Comparison of ENCODE assay signal across 8 cellular contexts in the genomic region with DNA sequence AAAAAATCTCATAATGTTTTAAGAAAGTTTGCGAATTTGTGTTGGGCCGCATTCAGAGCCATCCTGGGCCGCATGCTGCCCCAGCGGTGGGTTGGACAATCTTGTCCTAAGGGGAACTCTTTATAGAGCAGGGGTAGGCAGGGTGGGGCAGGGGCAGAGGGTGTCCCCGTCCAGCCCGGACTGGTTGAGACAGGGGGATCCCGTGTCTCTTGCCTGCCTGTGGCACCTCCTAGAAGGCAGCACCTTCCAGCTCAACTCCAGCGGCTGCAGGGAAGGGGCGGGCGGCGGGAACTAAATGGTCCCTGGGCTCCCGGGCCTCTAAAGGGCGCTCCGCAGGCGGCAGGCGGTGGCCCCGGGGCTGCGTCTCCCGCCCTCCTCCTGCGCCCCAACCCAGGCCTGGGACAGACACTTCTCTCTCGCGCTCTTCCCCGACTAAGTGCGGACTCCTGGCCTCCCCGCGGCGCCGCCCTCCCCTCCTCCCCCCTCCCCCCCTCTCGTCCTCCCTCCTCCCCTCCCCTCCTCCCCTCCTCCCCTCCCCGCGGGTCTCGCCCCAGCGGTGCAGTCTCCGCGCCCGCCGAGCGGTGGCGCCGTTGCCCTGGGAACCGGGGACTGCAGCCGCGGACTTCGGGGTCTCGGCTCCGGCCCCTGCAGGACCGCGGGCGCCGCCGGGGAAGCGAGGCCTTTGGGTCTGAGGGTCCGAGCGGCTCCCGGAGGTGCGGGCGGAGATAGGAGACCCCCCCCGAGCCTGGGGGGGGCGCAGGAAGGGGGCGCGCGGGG.
DNase-seq lines count a peak whose midpoint lies in the region; ATAC-seq and TF ChIP-seq lines count a peak whose summit lies in the region.

No MANE protein-coding gene starts in this region.

- H3K9ac ChIP-seq in HUES6 (ENCODE audit: low read length): no peak overlapping the region

- no peak overlapping the region for H3K27ac ChIP-seq in HUES6 (ENCODE audit: low read depth, low read length)

- in situ Hi-C loops in G401 (cut with HindIII; ENCODE audit: low sequenced_read_pairs): no loop called here

- H3K9me3 ChIP-seq in HUES6 (ENCODE audit: control insufficient read depth, insufficient read depth, low read depth, low read length): no peaks in the 10 kb centered on the region

- H3K4me1 ChIP-seq in HUES6 (ENCODE audit: control insufficient read depth, insufficient read depth, low read length): 0 out of 2 replicates have a peak, but pooled peaks cover 12% of the 10 kb centered on the region

- ATAC-seq in esophagus mucosa (peak; percentile 38), GM19455 (IDR thresholded peaks at IDR 0.05; ENCODE audit: unreplicated experiment) (no peak)

- H3K36me3 Mint-ChIP-seq in neural crest cell (ENCODE audit: low read depth): no peaks in the 10 kb centered on the region

- DNase-seq in COR-L47 (lab: John Stamatoyannopoulos, UW): peak; percentile 33
- DNase-seq in activated CD4-positive, alpha-beta T cell treated with anti-CD3 and anti-CD28 coated beads for 48 hours: peak; percentile 65
- DNase-seq in neural crest cell (ENCODE audit: low read depth, low spot score): peak; percentile 95
- DNase-seq in G401 (ENCODE audit: low spot score): no peak
- DNase-seq in HCEC 1CT: no peak

- peaks cover 22% of the 10 kb centered on the region for H3K4me1 Mint-ChIP-seq in neural crest cell

- no peak overlapping the region for H3K27ac Mint-ChIP-seq in neural crest cell (ENCODE audit: unreplicated experiment)

- H3K27me3 ChIP-seq in HUES6 (ENCODE audit: control insufficient read depth, insufficient read depth, low read length): peaks cover 58% of the 10 kb centered on the region

- no peaks in the 10 kb centered on the region for H3K9me3 Mint-ChIP-seq in neural crest cell

- no peaks in the 10 kb centered on the region for H3K36me3 ChIP-seq in HUES6 (ENCODE audit: control insufficient read depth, insufficient read depth, low read length)

- peak overlapping the region; percentile 71 for H3K4me3 ChIP-seq in HUES6 (ENCODE audit: low read depth, low read length)

- peaks cover 50% of the 10 kb centered on the region for H3K27me3 Mint-ChIP-seq in neural crest cell (ENCODE audit: low read depth)

- peak overlapping the region; percentile 81 for H3K4me3 Mint-ChIP-seq in neural crest cell

- TF ChIP-seq CTCF in neural crest cell (conservative IDR thresholded peaks at IDR 0.05): peak; percentile 61

Comparison
In these comparisons a context has a peak if more than half of its experiments do, and no peak if none do; other contexts are left out.
1. DNase-seq: peak in COR-L47 (single experiment), activated CD4-positive, alpha-beta T cell treated with anti-CD3 and anti-CD28 coated beads for 48 hours (single experiment) and neural crest cell (single experiment); none in G401 (single experiment) and HCEC 1CT (single experiment).